Comparison of ENCODE assay signal across 1 cellular context in the genomic region with DNA sequence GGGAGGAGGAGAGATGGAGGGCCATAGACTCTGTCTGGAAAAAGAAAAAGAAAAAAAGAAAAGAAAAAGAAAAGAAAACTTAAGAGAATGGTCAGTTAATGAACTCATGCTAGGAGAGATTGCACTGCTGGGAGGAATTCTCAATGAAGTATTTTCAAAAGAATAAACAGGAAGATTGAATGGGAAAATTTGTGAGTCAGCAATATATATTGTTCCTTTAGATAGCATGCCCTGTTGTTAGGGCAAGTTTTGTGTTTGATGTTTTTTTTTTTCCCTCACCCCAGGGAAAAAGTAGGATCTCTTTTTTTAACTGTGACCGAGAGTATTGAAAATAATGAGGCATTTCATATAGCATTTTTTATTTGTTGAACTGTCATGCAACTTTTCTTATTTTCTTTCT.
TF ChIP-seq lines count a peak whose summit lies in the region.

No MANE protein-coding gene starts in this region.

TF ChIP-seq in HepG2, 621 proteins besides CTCF, POLR2A, EP300 and RAD21:
- peak; percentile 78 for TF ChIP-seq MAFF (IDR thresholded peaks at IDR 0.05; ENCODE audit: low read depth, low read length)
- no peak for TF ChIP-seq ZNF414 (CRISPR knock-in tag; IDR thresholded peaks at IDR 0.05)
- TF ChIP-seq MAFK (conservative IDR thresholded peaks at IDR 0.05 in 1 of 2, IDR thresholded peaks at IDR 0.05 in 1 of 2; ENCODE audit: low read length in 2 of 2) = peak; percentile 74 to 82
- TF ChIP-seq ZMYM3 (CRISPR knock-in tag; IDR thresholded peaks at IDR 0.05) = no peak
- TF ChIP-seq AGO2 (optimal IDR thresholded peaks at IDR 0.05; ENCODE audit: low read depth, low read length) = no peak
